Comparison of ENCODE assay signal across 17 cellular contexts in genomic region chr5:97400537-97400936, GRCh38.
"Had no signal": no experiment of that assay in that cellular context is flagged by ENCODE, and none has a peak within 500 bp of the region (broad histone marks: within the 10 kb centered on the region; RNA-seq: fewer than 3 reads in every experiment).

No MANE protein-coding gene starts in this region.

- H3K4me3 Mint-ChIP-seq: activated CD8-positive, alpha-beta T cell treated with anti-CD3 and anti-CD28 coated beads, Interleukin-2, amount 10 ng/mL, durations not matched to agents 7 days and 5 days; natural killer cell treated with Interleukin-12 subunit alpha and Interleukin-12 subunit beta and Interleukin-15 and Interleukin-18, amount 100 ng/mL, for 72 hours; T-cell had no signal

- ATAC-seq: activated CD8-positive, alpha-beta T cell treated with anti-CD3 and anti-CD28 coated beads, Interleukin-2, amount 10 ng/mL, durations not matched to agents 7 days and 5 days; heart right ventricle; left lung; natural killer cell treated with Interleukin-12 subunit alpha and Interleukin-12 subunit beta and Interleukin-15 and Interleukin-18, amount 100 ng/mL, for 72 hours; T-cell had no signal

- DNase-seq: activated CD4-positive, alpha-beta T cell treated with anti-CD3 and anti-CD28 coated beads for 4 hours; activated CD8-positive, alpha-beta memory T cell treated with anti-CD3 and anti-CD28 coated beads, Interleukin-2, amount 50 U/mL, for 48 hours; activated CD8-positive, alpha-beta T cell treated with anti-CD3 and anti-CD28 coated beads, Interleukin-2, amount 10 ng/mL, durations not matched to agents 7 days and 5 days; central memory CD4-positive, alpha-beta T cell; effector CD4-positive, alpha-beta T cell; foreskin melanocyte; heart right ventricle; left lung; ovary; stimulated activated CD4-positive, alpha-beta T cell treated with anti-CD3 and anti-CD28 coated beads, Interleukin-4, amount 100 ng/mL, for 4 hours; stomach; T-cell; T1000; WERI-Rb-1 had no signal

- H3K27ac ChIP-seq: coronary artery, heart right ventricle, left lung, ovary, stomach, thoracic aorta, WERI-Rb-1 had no signal

- H3K9me3 ChIP-seq: heart right ventricle, left lung, ovary, stomach, thoracic aorta had no signal

- H3K4me1 ChIP-seq: heart right ventricle, left lung, stomach had no signal

- H3K27ac Mint-ChIP-seq: activated CD8-positive, alpha-beta T cell treated with anti-CD3 and anti-CD28 coated beads, Interleukin-2, amount 10 ng/mL, durations not matched to agents 7 days and 5 days; natural killer cell treated with Interleukin-12 subunit alpha and Interleukin-12 subunit beta and Interleukin-15 and Interleukin-18, amount 100 ng/mL, for 72 hours; T-cell had no signal

- H3K36me3 Mint-ChIP-seq: natural killer cell treated with Interleukin-12 subunit alpha and Interleukin-12 subunit beta and Interleukin-15 and Interleukin-18, amount 100 ng/mL, for 72 hours; T-cell had no signal

- H3K4me3 ChIP-seq: coronary artery, heart right ventricle, left lung, ovary, stomach, thoracic aorta had no signal

- H3K27me3 Mint-ChIP-seq: natural killer cell treated with Interleukin-12 subunit alpha and Interleukin-12 subunit beta and Interleukin-15 and Interleukin-18, amount 100 ng/mL, for 72 hours; T-cell had no signal

- H3K4me1 Mint-ChIP-seq: T-cell had no signal

- H3K36me3 ChIP-seq: heart right ventricle, left lung, ovary, stomach, thoracic aorta, WERI-Rb-1 had no signal

- H3K27me3 ChIP-seq: heart right ventricle, left lung, ovary, stomach had no signal
